22 cellular contexts compared by ENCODE assay signal in the genomic region with DNA sequence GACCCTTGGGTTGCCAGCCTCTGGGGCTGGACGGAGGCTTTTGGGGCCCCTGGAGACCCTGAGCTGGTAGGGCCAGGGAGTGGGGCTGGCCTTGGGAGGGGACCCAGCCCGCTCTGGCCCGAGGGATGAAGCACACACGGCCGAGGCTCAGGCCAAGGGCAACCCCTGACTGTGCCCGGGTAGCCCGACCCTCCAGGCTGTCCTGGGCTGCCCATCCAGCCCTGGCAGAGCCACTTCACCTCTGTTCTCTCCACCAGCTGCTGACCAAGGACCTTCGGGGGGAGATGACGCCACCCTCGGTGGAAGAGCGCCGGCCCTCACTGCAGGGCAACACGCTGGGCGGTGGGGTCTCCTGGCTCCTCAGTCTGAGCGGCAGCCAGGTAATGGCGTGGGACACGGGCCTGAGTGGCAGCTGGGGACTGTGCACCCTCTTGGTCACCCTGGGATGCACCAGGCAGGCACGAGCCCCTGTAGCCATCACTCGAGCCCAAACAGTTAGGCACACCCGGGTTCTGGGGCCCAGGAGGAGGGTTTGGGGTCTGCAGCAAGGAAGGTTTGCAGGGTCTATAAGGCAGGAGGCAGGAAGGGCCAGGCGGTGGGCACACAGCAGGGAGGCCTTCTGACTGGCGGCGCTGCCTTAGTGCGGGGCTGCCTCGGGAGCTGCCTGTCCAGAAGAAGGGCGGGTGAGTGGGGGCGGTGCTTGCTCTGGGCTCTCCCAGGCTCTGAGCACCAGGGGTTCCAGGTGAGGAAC. TPM values are rescaled to one million over a fixed set of nuclear protein-coding genes. Genes with fewer than 3 reads are reported as not detected.
DNase-seq lines count a peak whose midpoint lies in the region; ATAC-seq and TF ChIP-seq lines count a peak whose summit lies in the region.
"Had no signal": no experiment of that assay in that cellular context is flagged by ENCODE, and none has a peak within 500 bp of the region (broad histone marks: within the 10 kb centered on the region; RNA-seq: fewer than 3 reads in every experiment).

No MANE protein-coding gene starts in this region.

- H3K27me3 Mint-ChIP-seq in natural killer cell treated with Interleukin-12 subunit alpha and Interleukin-12 subunit beta and Interleukin-15 and Interleukin-18, amount 100 ng/mL, for 72 hours = no peaks in the 10 kb centered on the region
- H3K27me3 Mint-ChIP-seq in natural killer cell (ENCODE audit: low read depth in 2 of 2) (no peaks in the 10 kb centered on the region), nephron progenitor cell (ENCODE audit: low read depth, poor library complexity) (no peaks in the 10 kb centered on the region)
- H3K27me3 Mint-ChIP-seq: activated CD4-positive, alpha-beta T cell treated with anti-CD3 and anti-CD28 coated beads, Interleukin-2, amount 10 ng/mL, durations not matched to agents 7 days and 5 days; CD4-positive, CD25-positive, alpha-beta regulatory T cell had no signal

- H3K36me3 ChIP-seq in upper lobe of right lung = no peaks in the 10 kb centered on the region
- H3K36me3 ChIP-seq in gastroesophageal sphincter = no peaks in the 10 kb centered on the region
- H3K36me3 ChIP-seq: cardiac muscle cell, neutrophil, thoracic aorta had no signal

- TF ChIP-seq POLR2A in gastroesophageal sphincter (IDR thresholded peaks at IDR 0.05) = no peak

- H3K36me3 Mint-ChIP-seq in natural killer cell treated with Interleukin-12 subunit alpha and Interleukin-12 subunit beta and Interleukin-15 and Interleukin-18, amount 100 ng/mL, for 72 hours = no peaks in the 10 kb centered on the region
- H3K36me3 Mint-ChIP-seq in natural killer cell (no peaks in the 10 kb centered on the region), nephron progenitor cell (ENCODE audit: low read depth) (no peaks in the 10 kb centered on the region)
- H3K36me3 Mint-ChIP-seq: CD4-positive, CD25-positive, alpha-beta regulatory T cell had no signal

- TF ChIP-seq EP300 in gastroesophageal sphincter (IDR thresholded peaks at IDR 0.05) = no peak

- H3K4me1 ChIP-seq in upper lobe of right lung (peaks cover 5% of the 10 kb centered on the region), gastroesophageal sphincter (no peaks in the 10 kb centered on the region)

- no peaks in the 10 kb centered on the region for H3K9me3 Mint-ChIP-seq in natural killer cell treated with Interleukin-12 subunit alpha and Interleukin-12 subunit beta and Interleukin-15 and Interleukin-18, amount 100 ng/mL, for 72 hours
- H3K9me3 Mint-ChIP-seq in natural killer cell (no peaks in the 10 kb centered on the region), nephron progenitor cell (no peaks in the 10 kb centered on the region)
- H3K9me3 Mint-ChIP-seq: activated CD4-positive, alpha-beta T cell treated with anti-CD3 and anti-CD28 coated beads, Interleukin-2, amount 10 ng/mL, durations not matched to agents 7 days and 5 days; CD4-positive, CD25-positive, alpha-beta regulatory T cell had no signal

- H3K9me3 ChIP-seq in upper lobe of right lung (no peaks in the 10 kb centered on the region), gastroesophageal sphincter (no peaks in the 10 kb centered on the region)
- H3K9me3 ChIP-seq: neutrophil, thoracic aorta had no signal

- DNase-seq in natural killer cell treated with Interleukin-12 subunit alpha and Interleukin-12 subunit beta and Interleukin-15 and Interleukin-18, amount 100 ng/mL, for 72 hours (ENCODE audit: low spot score) = peak; percentile 58
- DNase-seq in natural killer cell (no peak), Right ventricle myocardium superior (peak; percentile 31), nephron progenitor cell (peak; percentile 20), upper lobe of right lung (peak; percentile 68)
- DNase-seq: activated CD4-positive, alpha-beta T cell treated with anti-CD3 and anti-CD28 coated beads, Interleukin-2, amount 10 ng/mL, durations not matched to agents 7 days and 5 days; activated CD8-positive, alpha-beta memory T cell treated with anti-CD3 and anti-CD28 coated beads, Interleukin-2, amount 50 U/mL, for 48 hours; activated gamma-delta T cell treated with Interleukin-2 at 50 U/mL for 16 hours; CD4-positive, CD25-positive, alpha-beta regulatory T cell; DMS 273 treated with DMSO at 0.1 percent for 48 hours; NCI-H1417 treated with DMSO at 0.1 percent for 48 hours; NCI-H2171; NCI-H524 treated with DMSO at 0.1 percent for 48 hours had no signal

- H3K4me3 Mint-ChIP-seq in natural killer cell treated with Interleukin-12 subunit alpha and Interleukin-12 subunit beta and Interleukin-15 and Interleukin-18, amount 100 ng/mL, for 72 hours = no peak overlapping the region
- H3K4me3 Mint-ChIP-seq in natural killer cell = no peak overlapping the region
- no peak overlapping the region for H3K4me3 Mint-ChIP-seq in nephron progenitor cell
- H3K4me3 Mint-ChIP-seq: activated CD4-positive, alpha-beta T cell treated with anti-CD3 and anti-CD28 coated beads, Interleukin-2, amount 10 ng/mL, durations not matched to agents 7 days and 5 days; CD4-positive, CD25-positive, alpha-beta regulatory T cell had no signal

- H3K4me3 ChIP-seq in upper lobe of right lung = no peak overlapping the region
- H3K4me3 ChIP-seq in gastroesophageal sphincter = no peak overlapping the region
- H3K4me3 ChIP-seq: cardiac muscle cell, thoracic aorta had no signal

- H3K27ac Mint-ChIP-seq in natural killer cell treated with Interleukin-12 subunit alpha and Interleukin-12 subunit beta and Interleukin-15 and Interleukin-18, amount 100 ng/mL, for 72 hours = no peak overlapping the region
- H3K27ac Mint-ChIP-seq in natural killer cell (no peak overlapping the region), nephron progenitor cell (no peak overlapping the region)
- H3K27ac Mint-ChIP-seq: activated CD4-positive, alpha-beta T cell treated with anti-CD3 and anti-CD28 coated beads, Interleukin-2, amount 10 ng/mL, durations not matched to agents 7 days and 5 days; CD4-positive, CD25-positive, alpha-beta regulatory T cell had no signal

- ATAC-seq in natural killer cell treated with Interleukin-12 subunit alpha and Interleukin-12 subunit beta and Interleukin-15 and Interleukin-18, amount 100 ng/mL, for 72 hours = no peak
- ATAC-seq in natural killer cell (no peak), Right ventricle myocardium superior (ENCODE audit: poor library complexity) (no peak), upper lobe of right lung (no peak), HG02870 (IDR thresholded peaks at IDR 0.05; ENCODE audit: unreplicated experiment) (no peak), HG03095 (IDR thresholded peaks at IDR 0.05; ENCODE audit: unreplicated experiment) (no peak), gastroesophageal sphincter (no peak)

- intact Hi-C loops in natural killer cell (cut with micrococcal nuclease) = no loop called here
- intact Hi-C loops in Right ventricle myocardium superior (cut with DNase I) = no loop called here
- intact Hi-C loops in upper lobe of right lung (cut with DNase I) = no loop called here

- H3K27ac ChIP-seq in upper lobe of right lung = no peak overlapping the region
- no peak overlapping the region for H3K27ac ChIP-seq in gastroesophageal sphincter
- H3K27ac ChIP-seq: cardiac muscle cell, epithelial cell of prostate, neutrophil, thoracic aorta had no signal

- no peaks in the 10 kb centered on the region for H3K4me1 Mint-ChIP-seq in natural killer cell treated with Interleukin-12 subunit alpha and Interleukin-12 subunit beta and Interleukin-15 and Interleukin-18, amount 100 ng/mL, for 72 hours (ENCODE audit: low read depth in 2 of 2)
- no peaks in the 10 kb centered on the region for H3K4me1 Mint-ChIP-seq in natural killer cell
- peaks cover 20% of the 10 kb centered on the region for H3K4me1 Mint-ChIP-seq in nephron progenitor cell
- H3K4me1 Mint-ChIP-seq: activated CD4-positive, alpha-beta T cell treated with anti-CD3 and anti-CD28 coated beads, Interleukin-2, amount 10 ng/mL, durations not matched to agents 7 days and 5 days; CD4-positive, CD25-positive, alpha-beta regulatory T cell had no signal

- no CpG with 5 or more reads among the region's 27 CpGs for WGBS in gastroesophageal sphincter (ENCODE audit: low coverage in 1 of 2), 2 donors

- H3K27me3 ChIP-seq in upper lobe of right lung = no peaks in the 10 kb centered on the region
- H3K27me3 ChIP-seq in gastroesophageal sphincter = peaks cover 13% of the 10 kb centered on the region
- H3K27me3 ChIP-seq: cardiac muscle cell, neutrophil had no signal

- TF ChIP-seq CTCF in natural killer cell (IDR thresholded peaks at IDR 0.05) (no peak), nephron progenitor cell (IDR thresholded peaks at IDR 0.05) (no peak), upper lobe of right lung (IDR thresholded peaks at IDR 0.05) (no peak), gastroesophageal sphincter (IDR thresholded peaks at IDR 0.05) (no peak)

RNA-seq across cellular contexts. Expression of gene ASPG, which starts 19.7 kb away (rescaled TPM):
- total RNA-seq in natural killer cell treated with Interleukin-12 subunit alpha and Interleukin-12 subunit beta and Interleukin-15 and Interleukin-18, amount 100 ng/mL, for 72 hours = not detected
- not detected for total RNA-seq in natural killer cell
- 44.1 TPM for total RNA-seq in Right ventricle myocardium superior
- total RNA-seq in upper lobe of right lung = 5.3 TPM
- 1 to 10 TPM in 1 of 4 donors, under 1 TPM in 1, not detected in 2; 0.13 to 1.1 TPM for total RNA-seq in gastroesophageal sphincter
- total RNA-seq: activated CD4-positive, alpha-beta T cell treated with anti-CD3 and anti-CD28 coated beads, Interleukin-2, amount 10 ng/mL, durations not matched to agents 7 days and 5 days; CD4-positive, CD25-positive, alpha-beta regulatory T cell; kidney epithelial cell had no signal

RNA-seq across cellular contexts. Expression of gene KIF26A, which starts 33.1 kb away (rescaled TPM):
- not detected for total RNA-seq in natural killer cell treated with Interleukin-12 subunit alpha and Interleukin-12 subunit beta and Interleukin-15 and Interleukin-18, amount 100 ng/mL, for 72 hours
- total RNA-seq in natural killer cell (not detected), Right ventricle myocardium superior (6.3 TPM), upper lobe of right lung (5.9 TPM), gastroesophageal sphincter (1 to 10 TPM; 2.2 to 6.9 (median 2.9) TPM)
- total RNA-seq: mononuclear cell had no signal
